ENCODE assay signal across 8 cellular contexts in the genomic region with DNA sequence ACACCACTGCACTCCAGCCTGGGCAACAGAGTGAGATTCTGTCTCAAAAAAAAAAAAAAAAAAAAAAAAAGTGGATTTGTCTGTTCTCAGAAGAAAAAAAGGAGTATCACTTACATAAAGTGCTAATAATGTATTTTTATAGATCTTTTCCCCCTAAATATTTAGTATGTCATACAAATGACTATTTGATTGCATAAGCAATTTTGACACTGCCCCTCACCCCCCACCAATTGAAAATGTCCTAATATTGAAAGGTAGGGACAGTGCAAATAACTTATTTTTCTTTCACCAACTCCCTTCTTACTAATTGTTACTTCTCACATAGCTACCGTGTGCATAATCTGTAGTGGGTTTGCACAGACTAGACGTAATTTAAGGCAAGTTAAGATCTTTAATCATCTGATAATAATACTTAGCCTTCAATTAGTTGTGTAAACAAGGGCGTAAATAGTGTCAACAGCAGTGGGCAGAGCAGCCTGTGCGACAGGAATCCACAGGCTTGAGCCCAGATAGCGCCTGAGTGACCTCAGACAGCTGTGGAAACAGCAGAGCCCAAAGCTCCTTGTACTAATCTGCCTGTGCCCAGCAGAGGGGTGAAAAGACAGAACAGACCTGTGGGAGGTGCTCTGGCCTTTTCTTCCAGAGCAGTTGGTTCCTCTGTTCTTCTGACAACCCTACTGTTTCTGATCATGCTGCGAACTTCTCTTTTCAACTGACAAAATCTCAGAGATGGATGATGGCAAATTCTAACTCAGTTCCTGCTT. TPM values are rescaled to one million over a fixed set of nuclear protein-coding genes. Genes with fewer than 3 reads are reported as not detected.
A peak's percentile ranks its signal among the peaks of the same experiment; 100 is the strongest.
DNase-seq lines count a peak whose midpoint lies in the region; ATAC-seq and TF ChIP-seq lines count a peak whose summit lies in the region.

No MANE protein-coding gene starts in this region.

- H3F3A ChIP-seq in DOHH2 (ENCODE audit: control insufficient read depth, insufficient read depth) (peaks cover 12% of the 10 kb centered on the region), MM.1S (ENCODE audit: insufficient read depth, low read length) (peaks cover 3% of the 10 kb centered on the region; the same call in 1 of the 2 replicates)

- DNase-seq in MM.1S, result peak; percentile 75
- DNase-seq in SW480 (ENCODE audit: low spot score), result peak; percentile 77
- no peak for DNase-seq in breast epithelium (ENCODE audit: low spot score in 2 of 2)
- peak; percentile 60 for DNase-seq in lung (ENCODE audit: low spot score)
- peak in 1 of 2 donors; percentile 62 for DNase-seq in aorta
- no peak for DNase-seq in inferior parietal cortex (ENCODE audit: extremely low spot score)

- H2AFZ ChIP-seq in MM.1S (ENCODE audit: low read length), result no peak overlapping the region

- TF ChIP-seq CTCF in DOHH2 (IDR thresholded peaks at IDR 0.05; ENCODE audit: low read depth, low read length, poor library complexity, severe bottlenecking), result peak; percentile 70
- TF ChIP-seq CTCF in MM.1S (IDR thresholded peaks at IDR 0.05; ENCODE audit: low read length), result peak; percentile 76
- TF ChIP-seq CTCF in breast epithelium (IDR thresholded peaks at IDR 0.05), result peak; percentile 11 to 68 (median 61)
- peak; percentile 62 for TF ChIP-seq CTCF in lung (IDR thresholded peaks at IDR 0.05; ENCODE audit: control extremely low read depth, extremely low read depth)

- H4K20me1 ChIP-seq in DOHH2 (ENCODE audit: control insufficient read depth, insufficient read depth, low read depth, low read length) (no peaks in the 10 kb centered on the region), MM.1S (ENCODE audit: insufficient read depth, low read length) (no peaks in the 10 kb centered on the region)

- no peak overlapping the region for H3K9ac ChIP-seq in MM.1S (ENCODE audit: low read length)

- H3K4me3 ChIP-seq in DOHH2 (ENCODE audit: low read length) (no peak overlapping the region), MM.1S (ENCODE audit: low read length) (no peak overlapping the region), breast epithelium (no peak overlapping the region), lung (no peak overlapping the region), aorta (ENCODE audit: low read length in 2 of 2) (no peak overlapping the region)

- no peak for TF ChIP-seq POLR2A in breast epithelium (IDR thresholded peaks at IDR 0.05)

- no peak overlapping the region for H3K27ac ChIP-seq in DOHH2 (ENCODE audit: low read depth, low read length)
- H3K27ac ChIP-seq in MM.1S (ENCODE audit: low read length), result no peak overlapping the region
- H3K27ac ChIP-seq in breast epithelium, result no peak overlapping the region
- H3K27ac ChIP-seq in lung (ENCODE audit: low read depth in 1 of 2, low read length in 1 of 2), result no peak overlapping the region
- no peak overlapping the region for H3K27ac ChIP-seq in aorta (ENCODE audit: low read depth in 1 of 2, low read length in 2 of 2)

- WGBS in lung, 2 donors, result 27 to 33% methylated on average over 6 of the region's 6 CpGs
- 43 to 45% methylated on average over 6 of the region's 6 CpGs for WGBS in aorta, 2 donors

- H3K27me3 ChIP-seq in DOHH2 (ENCODE audit: control insufficient read depth, low read length), result peaks cover 2% of the 10 kb centered on the region; the same call in 1 of the 2 replicates
- H3K27me3 ChIP-seq in MM.1S (replicated peaks; ENCODE audit: insufficient read depth, low read length), result no peaks in the 10 kb centered on the region
- H3K27me3 ChIP-seq in breast epithelium, result no peaks in the 10 kb centered on the region
- H3K27me3 ChIP-seq in lung (ENCODE audit: control insufficient read depth, insufficient read depth), result no peaks in the 10 kb centered on the region
- H3K27me3 ChIP-seq in aorta (ENCODE audit: control insufficient read depth in 1 of 2, insufficient read depth in 2 of 2, low read length in 1 of 2), result no peaks in the 10 kb centered on the region

- H3K36me3 ChIP-seq in DOHH2 (ENCODE audit: control insufficient read depth, low read length) (no peaks in the 10 kb centered on the region), MM.1S (replicated peaks; ENCODE audit: insufficient read depth, low read length) (no peaks in the 10 kb centered on the region), breast epithelium (no peaks in the 10 kb centered on the region), lung (ENCODE audit: control insufficient read depth in 2 of 2, insufficient read depth in 2 of 2, low read length in 2 of 2) (no peaks in the 10 kb centered on the region), aorta (ENCODE audit: control insufficient read depth in 1 of 2, insufficient read depth in 2 of 2, low read length in 1 of 2) (no peaks in the 10 kb centered on the region)

- H3K9me3 ChIP-seq in DOHH2 (ENCODE audit: control insufficient read depth, insufficient read depth, low read length), result no peaks in the 10 kb centered on the region
- H3K9me3 ChIP-seq in MM.1S (replicated peaks; ENCODE audit: insufficient read depth, low read length), result no peaks in the 10 kb centered on the region
- no peaks in the 10 kb centered on the region for H3K9me3 ChIP-seq in breast epithelium
- no peaks in the 10 kb centered on the region for H3K9me3 ChIP-seq in lung (ENCODE audit: control insufficient read depth in 2 of 2, insufficient read depth in 1 of 2, low read length in 1 of 2)
- H3K9me3 ChIP-seq in aorta (ENCODE audit: control insufficient read depth, low read length), result no peaks in the 10 kb centered on the region

- ATAC-seq in GM21528 (IDR thresholded peaks at IDR 0.05; ENCODE audit: low FRiP score, unreplicated experiment) (peak; percentile 32), lung (ENCODE audit: insufficient read depth, low FRiP score) (no peak), aorta (ENCODE audit: low FRiP score) (peak; percentile 45)

- H3K4me2 ChIP-seq in DOHH2 (ENCODE audit: low read length) (peak overlapping the region; percentile 9; the same call in 1 of the 2 replicates), MM.1S (ENCODE audit: low read depth, low read length) (no peak overlapping the region)

- H3K79me2 ChIP-seq in DOHH2 (ENCODE audit: control insufficient read depth, low read length), result peaks cover 4% of the 10 kb centered on the region
- H3K79me2 ChIP-seq in MM.1S (ENCODE audit: low read length), result peaks cover 4% of the 10 kb centered on the region; the same call in 1 of the 2 replicates

- H3K4me1 ChIP-seq in DOHH2 (ENCODE audit: control insufficient read depth, low read length) (peaks cover 41% of the 10 kb centered on the region), MM.1S (ENCODE audit: low read length) (0 out of 2 replicates have a peak, but pooled peaks cover 9% of the 10 kb centered on the region), breast epithelium (no peaks in the 10 kb centered on the region), lung (ENCODE audit: control insufficient read depth in 2 of 2, insufficient read depth in 2 of 2, low read length in 2 of 2) (peaks cover 0 to 3% of the 10 kb centered on the region in 2 donors), aorta (ENCODE audit: control insufficient read depth in 1 of 2, insufficient read depth in 2 of 2, low read length in 2 of 2) (peaks cover 0 to 2% of the 10 kb centered on the region in 2 donors)

- H3K9me2 ChIP-seq in DOHH2 (replicated peaks; ENCODE audit: control insufficient read depth, low read length) (no peaks in the 10 kb centered on the region), MM.1S (replicated peaks; ENCODE audit: insufficient read depth, low read length) (no peaks in the 10 kb centered on the region)

- intact Hi-C loops in breast epithelium (cut with DNase I; ENCODE audit: low total_unique reads), result loop anchor here (10.0 kb wide), 1 partner anchor 49 kb away; a partner anchor contains a TSS
- intact Hi-C loops in aorta (cut with DNase I), result loop anchor here in 1 of 2 donors (1.0 to 10.0 kb wide), 3 partner anchors 49 to 83 kb away; a partner anchor contains a TSS

RNA-seq across cellular contexts. Expression of a gene that starts 4.5 kb away (rescaled TPM):
- total RNA-seq in breast epithelium (10 to 100 TPM in 2 of 3 donors, 1 to 10 TPM in 1; 6.9 to 19.7 (median 18.1) TPM), lung (10 to 100 TPM; 18.6 to 33.2 TPM), aorta (10 to 100 TPM; 11.4 to 42.2 TPM)
- polyA plus RNA-seq in lung (10 to 100 TPM; 19.2 to 34.5 TPM), aorta (10 to 100 TPM in 1 of 2 donors, 1 to 10 TPM in 1; 7.4 to 11.5 TPM)

RNA-seq across cellular contexts. Expression of a gene that starts 50.2 kb away (rescaled TPM):
- 10 to 100 TPM; 12.8 to 23.4 (median 15.2) TPM for total RNA-seq in breast epithelium
- 10 to 100 TPM; 18.9 to 31.0 TPM for total RNA-seq in lung
- 10 to 100 TPM in 1 of 2 donors, 1 to 10 TPM in 1; 8.1 to 29.0 TPM for polyA plus RNA-seq in lung
- total RNA-seq in aorta, result 10 to 100 TPM; 22.0 to 23.9 TPM
- 10 to 100 TPM in 1 of 2 donors, 1 to 10 TPM in 1; 3.8 to 14.8 TPM for polyA plus RNA-seq in aorta

Comparison
In these comparisons a context has a peak if more than half of its experiments do, and no peak if none do; other contexts are left out.
1. DNase-seq: peak in MM.1S (single experiment), SW480 (single experiment) and lung (single experiment); none in breast epithelium (0 of 2) and inferior parietal cortex (single experiment).
2. Peak in every context shown above with its lines, with median percentiles within 50 percentile points of each other: CTCF ChIP-seq.